ENCODE assay signal across 11 cellular contexts in genomic region chr4:185874516-185875230, GRCh38.
A peak's percentile ranks its signal among the peaks of the same experiment; 100 is the strongest.
DNase-seq lines count a peak whose midpoint lies in the region; TF ChIP-seq lines count a peak whose summit lies in the region.
"Had no signal": no experiment of that assay in that cellular context is flagged by ENCODE, and none has a peak within 500 bp of the region (broad histone marks: within the 10 kb centered on the region; RNA-seq: fewer than 3 reads in every experiment).

No MANE protein-coding gene starts in this region.

- H3K4me3 ChIP-seq in astrocyte of the spinal cord (ENCODE audit: low read depth, low read length) (no peak overlapping the region), fibroblast of villous mesenchyme (ENCODE audit: low read depth, low read length) (no peak overlapping the region), spleen (no peak overlapping the region), Peyer's patch (no peak overlapping the region)

- H3K27me3 ChIP-seq in spleen (replicated peaks in 1 of 7) (no peaks in the 10 kb centered on the region), Peyer's patch (no peaks in the 10 kb centered on the region)

- WGBS in spleen, 5 donors, result 53 to 74% (median 70%) methylated on average over 3 of the region's 3 CpGs

- no peaks in the 10 kb centered on the region for H3K9me3 ChIP-seq in spleen
- H3K9me3 ChIP-seq in Peyer's patch, result no peaks in the 10 kb centered on the region

- intact Hi-C loops in spleen (cut with DNase I; ENCODE audit: low total_unique reads), result no loop called here
- intact Hi-C loops in posterior vena cava (cut with DNase I), result no loop called here

- peak overlapping the region; percentile 33 to 68 (median 63) for H3K27ac ChIP-seq in spleen
- no peak overlapping the region for H3K27ac ChIP-seq in Peyer's patch
- H3K27ac ChIP-seq: 22Rv1 had no signal

- DNase-seq in DMS53 (lab: John Stamatoyannopoulos, UW) (peak; percentile 14), DMS53 treated with DMSO at 0.1 percent for 48 hours (lab: John Stamatoyannopoulos, UW; ENCODE audit: unreplicated experiment) (no peak), astrocyte of the spinal cord (ENCODE audit: low read depth, low spot score) (peak; percentile 66), fibroblast of villous mesenchyme (ENCODE audit: low read depth) (peak; percentile 37), spleen (no peak), germinal center (ENCODE audit: low spot score) (no peak), Peyer's patch (no peak), posterior vena cava (ENCODE audit: low spot score) (no peak)
- DNase-seq: NCI-H2107, small intestine had no signal

- in situ Hi-C loops in astrocyte of the spinal cord (cut with HindIII; ENCODE audit: low sequenced_read_pairs), result no loop called here

- no peak for TF ChIP-seq CTCF in astrocyte of the spinal cord (IDR thresholded peaks at IDR 0.05; ENCODE audit: low read depth, low read length)
- no peak for TF ChIP-seq CTCF in fibroblast of villous mesenchyme (IDR thresholded peaks at IDR 0.05; ENCODE audit: insufficient read depth, low read depth, low read length)
- TF ChIP-seq CTCF in spleen (IDR thresholded peaks at IDR 0.05 in 8 of 11, conservative IDR thresholded peaks at IDR 0.05 in 3 of 11), result no peak
- TF ChIP-seq CTCF in Peyer's patch (IDR thresholded peaks at IDR 0.05), result no peak

- peaks cover 0 to 5% (median 0%) of the 10 kb centered on the region in 6 donors for H3K4me1 ChIP-seq in spleen
- no peaks in the 10 kb centered on the region for H3K4me1 ChIP-seq in Peyer's patch

- no peak for TF ChIP-seq POLR2A in spleen (IDR thresholded peaks at IDR 0.05)
- TF ChIP-seq POLR2A in Peyer's patch (IDR thresholded peaks at IDR 0.05), result no peak

- H3K36me3 ChIP-seq in spleen, result no peaks in the 10 kb centered on the region
- H3K36me3 ChIP-seq in Peyer's patch, result no peaks in the 10 kb centered on the region

Comparison
In these comparisons a context has a peak if more than half of its experiments do, and no peak if none do; other contexts are left out.
1. DNase-seq: peak in DMS53 (single experiment), astrocyte of the spinal cord (single experiment) and fibroblast of villous mesenchyme (single experiment); none in DMS53 treated with DMSO at 0.1 percent for 48 hours (single experiment), spleen (single experiment), germinal center (single experiment), Peyer's patch (0 of 3) and posterior vena cava (single experiment).
2. H3K27ac ChIP-seq: peak in spleen (8 of 8); none in Peyer's patch (0 of 4).